1 cellular context compared by ENCODE assay signal in genomic region chr4:1289232-1290164, GRCh38.
A peak's percentile ranks its signal among the peaks of the same experiment; 100 is the strongest.
TF ChIP-seq lines count a peak whose summit lies in the region.

Gene MAEA (plus strand): TSS chr4:1289891. CDS start chr4:1289914, 23 bp downstream.

TF ChIP-seq in K562, 482 proteins besides CTCF, POLR2A, EP300 and RAD21 (continued from another document and continues in another):
- TF ChIP-seq TCF15 (CRISPR knock-in tag; IDR thresholded peaks at IDR 0.05) (no peak), KLF10 (CRISPR knock-in tag; IDR thresholded peaks at IDR 0.05) (no peak), ILK (tag; IDR thresholded peaks at IDR 0.05; ENCODE audit: borderline replicate concordance, low read depth) (no peak), ZNF76 (CRISPR knock-in tag; IDR thresholded peaks at IDR 0.05; ENCODE audit: borderline replicate concordance) (no peak), KAT8 (IDR thresholded peaks at IDR 0.05; ENCODE audit: low read depth) (no peak), TEAD2 (tag; IDR thresholded peaks at IDR 0.05) (no peak), SOX6 (IDR thresholded peaks at IDR 0.05) (peak; percentile 40), ZNF212 (CRISPR knock-in tag; IDR thresholded peaks at IDR 0.05) (no peak), ZNF644 (tag; IDR thresholded peaks at IDR 0.05; ENCODE audit: low read depth) (no peak), ATF6 (CRISPR knock-in tag; IDR thresholded peaks at IDR 0.05) (no peak), RBM25 (IDR thresholded peaks at IDR 0.05; ENCODE audit: low read depth, low read length, severe bottlenecking) (peak; percentile 99), USF2 (CRISPR knock-in tag; IDR thresholded peaks at IDR 0.05) (no peak), TAF1 (IDR thresholded peaks at IDR 0.05; ENCODE audit: control insufficient read depth, extremely low read depth, insufficient read depth, low read length, severe bottlenecking) (peak; percentile 97), DIDO1 (tag; IDR thresholded peaks at IDR 0.05; ENCODE audit: low read depth) (no peak), PTTG1 (tag; IDR thresholded peaks at IDR 0.05; ENCODE audit: low read depth) (no peak), PYGO2 (tag; IDR thresholded peaks at IDR 0.05) (no peak), MYNN (IDR thresholded peaks at IDR 0.05) (0 out of 2 replicates have a peak, but pooled peaks have one; percentile 18), MYNN (CRISPR knock-in tag; IDR thresholded peaks at IDR 0.05) (no peak), SFPQ (IDR thresholded peaks at IDR 0.05; ENCODE audit: low read depth, low read length) (no peak), HCFC1 (IDR thresholded peaks at IDR 0.05; ENCODE audit: low read depth, low read length) (peak; percentile 61), BMI1 (IDR thresholded peaks at IDR 0.05; ENCODE audit: low read length) (no peak), HDAC8 (tag; IDR thresholded peaks at IDR 0.05) (0 out of 2 replicates have a peak, but pooled peaks have one; percentile 39), GTF2A2 (tag; IDR thresholded peaks at IDR 0.05) (no peak), ZBTB7A (IDR thresholded peaks at IDR 0.05; ENCODE audit: borderline replicate concordance, control insufficient read depth, low read depth, low read length) (no peak; the same call in 1 of the 2 replicates), MAZ (CRISPR knock-in tag; conservative IDR thresholded peaks at IDR 0.05 in 1 of 2, IDR thresholded peaks at IDR 0.05 in 1 of 2) (peak; percentile 74 to 87), MBD2 (IDR thresholded peaks at IDR 0.05; ENCODE audit: borderline replicate concordance, low read depth) (peak; percentile 92; the same call in 1 of the 2 replicates), GTF2E2 (tag; IDR thresholded peaks at IDR 0.05) (peak; percentile 59; the same call in 1 of the 2 replicates), TGIF2 (CRISPR knock-in tag; IDR thresholded peaks at IDR 0.05) (no peak; the same call in 1 of the 2 replicates), KDM1A (IDR thresholded peaks at IDR 0.05) (no peak), THRAP3 (IDR thresholded peaks at IDR 0.05; ENCODE audit: borderline replicate concordance) (no peak), NR2C2 (CRISPR knock-in tag; IDR thresholded peaks at IDR 0.05) (peak; percentile 68; the same call in 1 of the 2 replicates), NR2C2 (tag; IDR thresholded peaks at IDR 0.05) (peak; percentile 97), UBTF (IDR thresholded peaks at IDR 0.05; ENCODE audit: borderline replicate concordance in 1 of 2, low read depth in 2 of 2, low read length in 2 of 2) (0 out of 4 replicates have a peak, but pooled peaks of 1 of the 2 experiments have one; percentile 43), BDP1 (IDR thresholded peaks at IDR 0.05; ENCODE audit: insufficient read depth, insufficient read length) (no peak), JUND (IDR thresholded peaks at IDR 0.05; ENCODE audit: borderline replicate concordance, low read depth, low read length) (peak; percentile 62), JUND (tag; IDR thresholded peaks at IDR 0.05; ENCODE audit: borderline replicate concordance, low read depth, low read length) (no peak; the same call in 2 of the 3 replicates), ZNF146 (CRISPR knock-in tag; IDR thresholded peaks at IDR 0.05; ENCODE audit: unreplicated experiment) (no peak), NFIC (IDR thresholded peaks at IDR 0.05) (peak; percentile 86), KDM4B (IDR thresholded peaks at IDR 0.05; ENCODE audit: borderline replicate concordance in 2 of 2, low read depth in 1 of 2) (no peak), ZNF253 (CRISPR knock-in tag; conservative IDR thresholded peaks at IDR 0.05) (no peak), SPI1 (IDR thresholded peaks at IDR 0.05; ENCODE audit: borderline replicate concordance, low read depth, low read length) (no peak), BRF2 (IDR thresholded peaks at IDR 0.05; ENCODE audit: borderline replicate concordance, insufficient read depth, insufficient read length) (no peak), CBX5 (IDR thresholded peaks at IDR 0.05; ENCODE audit: borderline replicate concordance, low read depth) (no peak), RB1 (IDR thresholded peaks at IDR 0.05; ENCODE audit: low read depth) (peak; percentile 76), ELK3 (CRISPR knock-in tag; IDR thresholded peaks at IDR 0.05) (no peak), ZC3H11A (IDR thresholded peaks at IDR 0.05; ENCODE audit: low read depth, low read length) (no peak), PRMT5 (CRISPR knock-in tag; IDR thresholded peaks at IDR 0.05) (no peak), ATF3 (IDR thresholded peaks at IDR 0.05) (0 out of 2 replicates have a peak, but pooled peaks have one; percentile 7), ATF3 (CRISPR knock-in tag; conservative IDR thresholded peaks at IDR 0.05) (peak; percentile 64), PHTF2 (CRISPR knock-in tag; IDR thresholded peaks at IDR 0.05) (no peak), RBBP5 (IDR thresholded peaks at IDR 0.05; ENCODE audit: borderline replicate concordance, insufficient read depth, low read length, poor library complexity, severe bottlenecking) (peak; percentile 94), ZNF239 (CRISPR knock-in tag; IDR thresholded peaks at IDR 0.05) (no peak), ZNF717 (CRISPR knock-in tag; IDR thresholded peaks at IDR 0.05) (no peak), BCLAF1 (IDR thresholded peaks at IDR 0.05; ENCODE audit: borderline replicate concordance in 1 of 2, control insufficient read depth in 1 of 2, low read depth in 2 of 2, low read length in 1 of 2) (no peak), ELF4 (CRISPR knock-in tag; IDR thresholded peaks at IDR 0.05) (peak; percentile 33; the same call in 1 of the 2 replicates), KAT7 (CRISPR knock-in tag; IDR thresholded peaks at IDR 0.05; ENCODE audit: borderline replicate concordance) (peak; percentile 57; the same call in 1 of the 2 replicates), YY1 (IDR thresholded peaks at IDR 0.05; ENCODE audit: borderline replicate concordance in 1 of 3, control insufficient read depth in 1 of 3, extremely low read depth in 1 of 3, insufficient read depth in 3 of 3, insufficient read length in 1 of 3, insufficient replicate concordance in 2 of 3, low read depth in 1 of 3, low read length in 2 of 3) (peak; percentile 85 to 96 (median 93)), CREM (IDR thresholded peaks at IDR 0.05; ENCODE audit: low read depth) (peak; percentile 92), NFXL1 (CRISPR knock-in tag; IDR thresholded peaks at IDR 0.05) (no peak), HLTF (IDR thresholded peaks at IDR 0.05) (peak; percentile 33; the same call in 1 of the 2 replicates), SP1 (CRISPR knock-in tag; IDR thresholded peaks at IDR 0.05) (peak; percentile 83), CHD1 (IDR thresholded peaks at IDR 0.05; ENCODE audit: low read length) (no peak), CHCHD3 (CRISPR knock-in tag; IDR thresholded peaks at IDR 0.05) (0 out of 2 replicates have a peak, but pooled peaks have one; percentile 46), SIX5 (IDR thresholded peaks at IDR 0.05; ENCODE audit: borderline replicate concordance in 1 of 2, insufficient read depth in 1 of 2, low read depth in 1 of 2, low read length in 2 of 2) (no peak)
